ENCODE assay signal across 14 cellular contexts in genomic region chr10:94591461-94592205, GRCh38. TPM values are rescaled to one million over a fixed set of nuclear protein-coding genes. Genes with fewer than 3 reads are reported as not detected.
DNase-seq lines count a peak whose midpoint lies in the region; ATAC-seq, FAIRE-seq and TF ChIP-seq lines count a peak whose summit lies in the region.
"Had no signal": no experiment of that assay in that cellular context is flagged by ENCODE, and none has a peak within 500 bp of the region (broad histone marks: within the 10 kb centered on the region; RNA-seq: fewer than 3 reads in every experiment).

No MANE protein-coding gene starts in this region.

- no peak for TF ChIP-seq POLR2A in H54 (IDR thresholded peaks at IDR 0.05; ENCODE audit: low read depth, low read length)

- ATAC-seq in GM18858 (IDR thresholded peaks at IDR 0.05; ENCODE audit: unreplicated experiment), result peak; percentile 93
- ATAC-seq in HG03342 (IDR thresholded peaks at IDR 0.05; ENCODE audit: unreplicated experiment), result peak; percentile 80

- FAIRE-seq in A204.1 (lab: Jason Lieb, UNC) (peak; percentile 16), H54 (lab: Jason Lieb, UNC) (peak; percentile 30)

- no peak for DNase-seq in H54 (ENCODE audit: insufficient read length, low spot score)
- no peak for DNase-seq in NCI-H446 treated with DMSO at 0.1 percent for 48 hours (lab: John Stamatoyannopoulos, UW)
- DNase-seq in NCI-H2227 treated with DMSO at 0.1 percent for 48 hours (lab: John Stamatoyannopoulos, UW), result no peak
- no peak for DNase-seq in occipital lobe (lab: John Stamatoyannopoulos, UW)
- no peak for DNase-seq in nucleus accumbens (lab: John Stamatoyannopoulos, UW)
- DNase-seq: activated naive CD4-positive, alpha-beta T cell treated with Interleukin-2 at 50 U/mL for 16 hours; colonic mucosa; GF-D8; GOT3; NCI-H2107; stimulated activated naive CD4-positive, alpha-beta T cell had no signal

RNA-seq across cellular contexts. Expression of gene HELLS, which starts 46.0 kb away (rescaled TPM):
- total RNA-seq in occipital lobe, result 18.9 TPM
